ENCODE assay signal across 1 cellular context in genomic region chr14:88535149-88535548, GRCh38.
TF ChIP-seq lines count a peak whose summit lies in the region.

No MANE protein-coding gene starts in this region.

TF ChIP-seq in HepG2, 621 proteins besides CTCF, POLR2A, EP300 and RAD21 (continued from another document):
- TF ChIP-seq HNF4G (IDR thresholded peaks at IDR 0.05; ENCODE audit: borderline replicate concordance, low read depth, low read length) (peak; percentile 35; the same call in 1 of the 2 replicates), HNF4G (CRISPR knock-in tag; IDR thresholded peaks at IDR 0.05; ENCODE audit: borderline replicate concordance, low read depth) (no peak), ZNF724P (CRISPR knock-in tag; IDR thresholded peaks at IDR 0.05; ENCODE audit: borderline replicate concordance) (no peak), HNF1A (IDR thresholded peaks at IDR 0.05; ENCODE audit: low read depth) (no peak), HNF1A (CRISPR knock-in tag; IDR thresholded peaks at IDR 0.05; ENCODE audit: borderline replicate concordance) (no peak), ZNF780A (CRISPR knock-in tag; IDR thresholded peaks at IDR 0.05) (no peak), IRF9 (CRISPR knock-in tag; IDR thresholded peaks at IDR 0.05; ENCODE audit: borderline replicate concordance) (no peak), SMC3 (IDR thresholded peaks at IDR 0.05; ENCODE audit: low read length) (peak; percentile 39; the same call in 1 of the 2 replicates), TFAP4 (IDR thresholded peaks at IDR 0.05; ENCODE audit: borderline replicate concordance, low read depth) (no peak), ZNF160 (CRISPR knock-in tag; IDR thresholded peaks at IDR 0.05) (no peak), ZNF597 (CRISPR knock-in tag; IDR thresholded peaks at IDR 0.05) (no peak), ZNF607 (CRISPR knock-in tag; IDR thresholded peaks at IDR 0.05; ENCODE audit: borderline replicate concordance) (no peak), ZNF558 (CRISPR knock-in tag; IDR thresholded peaks at IDR 0.05; ENCODE audit: borderline replicate concordance) (no peak), RFXANK (CRISPR knock-in tag; IDR thresholded peaks at IDR 0.05) (no peak), WIZ (CRISPR knock-in tag; IDR thresholded peaks at IDR 0.05) (no peak), ZSCAN21 (CRISPR knock-in tag; IDR thresholded peaks at IDR 0.05; ENCODE audit: borderline replicate concordance) (no peak), REPIN1 (CRISPR knock-in tag; IDR thresholded peaks at IDR 0.05; ENCODE audit: borderline replicate concordance, low read depth) (no peak), MXI1 (IDR thresholded peaks at IDR 0.05; ENCODE audit: borderline replicate concordance, low read depth, low read length) (peak; percentile 36; the same call in 1 of the 3 replicates), BCL6 (CRISPR knock-in tag; IDR thresholded peaks at IDR 0.05) (peak; percentile 36; the same call in 1 of the 2 replicates), GTF2F1 (IDR thresholded peaks at IDR 0.05; ENCODE audit: low read length) (no peak), CC2D1A (CRISPR knock-in tag; IDR thresholded peaks at IDR 0.05) (no peak), SPEN (CRISPR knock-in tag; IDR thresholded peaks at IDR 0.05; ENCODE audit: low read depth) (no peak), CEBPZ (IDR thresholded peaks at IDR 0.05; ENCODE audit: low read length) (no peak), JDP2 (CRISPR knock-in tag; IDR thresholded peaks at IDR 0.05; ENCODE audit: borderline replicate concordance) (no peak), ARID4A (CRISPR knock-in tag; IDR thresholded peaks at IDR 0.05; ENCODE audit: borderline replicate concordance) (no peak), TEAD3 (CRISPR knock-in tag; optimal IDR thresholded peaks at IDR 0.05; ENCODE audit: borderline replicate concordance) (peak; percentile 88), ELF3 (CRISPR knock-in tag; IDR thresholded peaks at IDR 0.05) (0 out of 2 replicates have a peak, but pooled peaks have one; percentile 32), ZNF10 (CRISPR knock-in tag; IDR thresholded peaks at IDR 0.05; ENCODE audit: borderline replicate concordance, low read depth) (no peak), CBX1 (IDR thresholded peaks at IDR 0.05; ENCODE audit: low read depth) (no peak), ZNF709 (CRISPR knock-in tag; IDR thresholded peaks at IDR 0.05) (no peak), USF2 (IDR thresholded peaks at IDR 0.05; ENCODE audit: low read depth, low read length) (no peak), USF2 (CRISPR knock-in tag; IDR thresholded peaks at IDR 0.05; ENCODE audit: borderline replicate concordance) (no peak), ZNF274 (CRISPR knock-in tag; IDR thresholded peaks at IDR 0.05) (no peak)
